Comparison of ENCODE assay signal across 18 cellular contexts in the genomic region with DNA sequence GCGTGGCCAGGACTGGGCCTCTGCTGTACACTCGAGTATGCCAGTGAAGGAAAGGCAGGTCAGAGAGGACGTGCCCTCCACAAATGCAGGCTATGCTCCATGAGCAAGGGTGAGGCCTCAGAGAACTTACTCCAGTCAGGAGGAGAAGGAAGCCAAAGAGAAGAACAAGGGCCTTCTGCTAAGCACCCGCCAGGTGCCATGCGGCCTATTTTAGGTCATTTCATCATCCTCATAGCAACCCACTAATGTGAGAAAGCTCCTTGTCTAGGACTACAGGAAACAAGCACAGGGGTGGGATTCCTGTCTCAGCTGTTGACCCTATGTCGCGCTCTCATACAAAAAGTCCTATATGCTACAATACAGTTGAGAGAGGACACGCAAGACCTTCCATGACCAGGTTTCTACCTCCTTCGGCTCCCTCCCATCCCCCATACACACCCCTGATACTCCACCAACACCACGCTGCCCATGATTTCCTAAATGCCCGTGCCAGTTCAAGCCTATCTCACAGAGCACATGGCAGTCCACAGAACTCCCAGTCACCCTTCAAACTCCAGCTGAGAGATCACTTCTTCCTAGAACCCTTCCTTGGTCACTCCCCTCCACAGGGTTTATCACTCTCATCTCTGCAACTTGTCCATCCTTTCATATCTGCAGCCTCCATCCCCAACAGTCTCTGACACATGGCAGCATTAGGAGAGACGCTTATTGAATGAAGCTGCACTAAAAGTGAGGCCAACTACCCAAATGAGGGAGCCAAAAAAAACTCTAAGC. TPM values are rescaled to one million over a fixed set of nuclear protein-coding genes. Genes with fewer than 3 reads are reported as not detected.
A peak's percentile ranks its signal among the peaks of the same experiment; 100 is the strongest.
DNase-seq lines count a peak whose midpoint lies in the region; ATAC-seq and TF ChIP-seq lines count a peak whose summit lies in the region.
"Had no signal": no experiment of that assay in that cellular context is flagged by ENCODE, and none has a peak within 500 bp of the region (broad histone marks: within the 10 kb centered on the region; RNA-seq: fewer than 3 reads in every experiment).

No MANE protein-coding gene starts in this region.

- intact Hi-C loops in Right ventricle myocardium inferior (cut with DNase I), result loop anchor here (2.0 kb wide), 1 partner anchor 262 kb away; no protein-coding TSS in a partner anchor
- intact Hi-C loops in left ventricle myocardium inferior (cut with micrococcal nuclease), result no loop called here
- intact Hi-C loops in psoas muscle (cut with DNase I), result no loop called here
- intact Hi-C loops in posterior cingulate gyrus (cut with DNase I), result no loop called here

- H3K27me3 ChIP-seq in left ventricle myocardium inferior (ENCODE audit: low read depth), result no peaks in the 10 kb centered on the region
- no peaks in the 10 kb centered on the region for H3K27me3 ChIP-seq in psoas muscle (ENCODE audit: insufficient read depth in 3 of 3, low read length in 2 of 3)
- no peaks in the 10 kb centered on the region for H3K27me3 ChIP-seq in foreskin keratinocyte
- H3K27me3 ChIP-seq: Peyer's patch had no signal

- H3K27ac ChIP-seq in left ventricle myocardium inferior (replicated peaks) (no peak overlapping the region), psoas muscle (peak overlapping the region; percentile 59), foreskin keratinocyte (no peak overlapping the region)
- H3K27ac ChIP-seq: Peyer's patch had no signal

- ATAC-seq in Right ventricle myocardium inferior, result peak; percentile 43
- ATAC-seq in psoas muscle, result peak; percentile 41 to 61 (median 52)
- ATAC-seq in foreskin keratinocyte, result no peak
- ATAC-seq: sciatic nerve had no signal

- WGBS in psoas muscle, 3 donors, result 67 to 88% (median 74%) methylated on average over 12 of the region's 12 CpGs

- H3K4me1 ChIP-seq in left ventricle myocardium inferior (peaks cover 80% of the 10 kb centered on the region), psoas muscle (peaks cover 51% of the 10 kb centered on the region), foreskin keratinocyte (peaks cover 15% of the 10 kb centered on the region)

- peaks cover 5% of the 10 kb centered on the region for H3K36me3 ChIP-seq in left ventricle myocardium inferior
- H3K36me3 ChIP-seq in psoas muscle (ENCODE audit: insufficient read depth in 1 of 2, low read depth in 1 of 2), result peaks cover 4 to 11% of the 10 kb centered on the region in 2 donors

- DNase-seq in Right ventricle myocardium inferior (ENCODE audit: missing footprints), result no peak
- DNase-seq in left ventricle myocardium inferior, result no peak
- DNase-seq in NB4 (ENCODE audit: low read depth), result peak; percentile 51
- DNase-seq in choroid plexus epithelial cell (ENCODE audit: low read depth), result peak; percentile 15
- no peak for DNase-seq in psoas muscle
- no peak for DNase-seq in Kasumi-1 (lab: John Stamatoyannopoulos, UW)
- DNase-seq in foreskin keratinocyte, result no peak
- DNase-seq in posterior cingulate gyrus, result no peak
- DNase-seq: activated CD4-positive, alpha-beta T cell treated with anti-CD3 and anti-CD28 coated beads, Interleukin-2, amount 50 U/mL, for 1 hour; activated CD8-positive, alpha-beta memory T cell treated with anti-CD3 and anti-CD28 coated beads, Interleukin-2, amount 50 U/mL, for 48 hours; activated gamma-delta T cell treated with Interleukin-2 at 50 U/mL for 16 hours; aorta; IMR-90; kidney glomerular epithelial cell; NCI-H2107; Peyer's patch; stimulated activated naive CD4-positive, alpha-beta T cell treated with Interleukin-2 at 50 U/mL for 16 hours had no signal

- TF ChIP-seq CTCF in left ventricle myocardium inferior (IDR thresholded peaks at IDR 0.05; ENCODE audit: borderline replicate concordance) (no peak), NB4 (IDR thresholded peaks at IDR 0.05; ENCODE audit: low read depth, low read length) (no peak), choroid plexus epithelial cell (conservative IDR thresholded peaks at IDR 0.05; ENCODE audit: low read depth, low read length) (no peak), psoas muscle (IDR thresholded peaks at IDR 0.05) (no peak), foreskin keratinocyte (conservative IDR thresholded peaks at IDR 0.05) (no peak)

- no peak for TF ChIP-seq POLR2A in NB4 (IDR thresholded peaks at IDR 0.05; ENCODE audit: extremely low read depth, insufficient read length)

- H3K4me3 ChIP-seq in left ventricle myocardium inferior (no peak overlapping the region), NB4 (ENCODE audit: low read depth, low read length) (no peak overlapping the region), choroid plexus epithelial cell (ENCODE audit: low read depth, low read length) (no peak overlapping the region), psoas muscle (no peak overlapping the region)
- H3K4me3 ChIP-seq: Peyer's patch had no signal

- H3K9me3 ChIP-seq in left ventricle myocardium inferior (replicated peaks), result no peaks in the 10 kb centered on the region
- H3K9me3 ChIP-seq in psoas muscle, result no peaks in the 10 kb centered on the region
- H3K9me3 ChIP-seq: Peyer's patch had no signal

RNA-seq across cellular contexts. Expression of gene PSMB7, which starts 26.8 kb away (rescaled TPM):
- total RNA-seq in Right ventricle myocardium inferior (185 TPM), left ventricle myocardium inferior (159 TPM), psoas muscle (100 to 1,000 TPM; 144 to 189 (median 168) TPM), foreskin keratinocyte (249 and 276 TPM in 2 replicates)
- polyA plus RNA-seq in psoas muscle (100 to 1,000 TPM; 247 to 421 (median 332) TPM), foreskin keratinocyte (362 and 369 TPM in 2 replicates)

Comparison
In these comparisons a context has a peak if more than half of its experiments do, and no peak if none do; other contexts are left out.
1. DNase-seq: peak in NB4 (single experiment) and choroid plexus epithelial cell (single experiment); none in Right ventricle myocardium inferior (single experiment), left ventricle myocardium inferior (single experiment), psoas muscle (0 of 2), Kasumi-1 (0 of 2), foreskin keratinocyte (0 of 2) and posterior cingulate gyrus (0 of 10).